19 cellular contexts compared by ENCODE assay signal in the genomic region with DNA sequence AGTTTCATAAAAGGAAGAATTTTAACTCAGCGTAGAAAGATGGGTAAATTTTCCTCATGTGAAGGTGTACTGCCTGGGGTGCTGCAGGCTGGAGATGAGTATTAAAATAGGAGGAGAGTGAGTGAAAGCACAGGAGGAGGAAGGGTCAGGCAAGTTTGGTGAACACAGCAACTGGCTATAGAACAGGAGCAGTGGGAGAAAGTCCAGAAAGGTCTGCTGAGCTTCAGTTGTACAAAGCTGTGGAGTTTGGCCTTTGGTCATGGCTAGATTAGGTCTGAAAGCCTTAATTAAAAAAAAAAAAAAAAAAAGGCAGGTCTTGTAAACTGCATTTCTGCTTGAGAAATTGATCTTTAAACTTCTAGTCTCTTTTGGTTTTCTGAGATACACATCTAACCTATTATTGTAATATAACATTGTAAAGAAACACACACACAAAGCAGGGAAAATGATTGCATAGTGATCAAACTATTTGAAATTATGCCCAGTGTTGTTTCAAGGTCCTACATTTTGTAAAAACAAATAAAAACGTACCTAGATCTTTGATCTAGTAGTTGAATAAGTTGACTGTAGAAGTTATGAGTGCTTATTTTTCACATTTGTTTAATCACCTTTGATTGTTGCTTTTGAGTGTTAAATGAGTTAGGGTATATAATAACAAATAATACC. TPM values are rescaled to one million over a fixed set of nuclear protein-coding genes. Genes with fewer than 3 reads are reported as not detected.
DNase-seq lines count a peak whose midpoint lies in the region; ATAC-seq and TF ChIP-seq lines count a peak whose summit lies in the region.
"Had no signal": no experiment of that assay in that cellular context is flagged by ENCODE, and none has a peak within 500 bp of the region (broad histone marks: within the 10 kb centered on the region; RNA-seq: fewer than 3 reads in every experiment).

No MANE protein-coding gene starts in this region.

- H3K27me3 ChIP-seq in CD4-positive, alpha-beta T cell (ENCODE audit: control insufficient read depth, insufficient read depth, low read length) = no peaks in the 10 kb centered on the region
- no peaks in the 10 kb centered on the region for H3K27me3 ChIP-seq in hepatocyte

- no peaks in the 10 kb centered on the region for H3K9me3 Mint-ChIP-seq in CD4-positive, alpha-beta T cell
- no peaks in the 10 kb centered on the region for H3K9me3 Mint-ChIP-seq in naive B cell

- H3K4me2 ChIP-seq in hepatocyte = no peak overlapping the region

- no peaks in the 10 kb centered on the region for H3K9me2 ChIP-seq in hepatocyte (replicated peaks; ENCODE audit: insufficient read depth)

- intact Hi-C loops in CD4-positive, alpha-beta T cell (cut with DNase I, micrococcal nuclease) = no loop called here

- H3K4me3 Mint-ChIP-seq in CD4-positive, alpha-beta T cell = no peak overlapping the region
- no peak overlapping the region for H3K4me3 Mint-ChIP-seq in naive B cell

- H2AFZ ChIP-seq in hepatocyte = no peak overlapping the region

- no peak for TF ChIP-seq CTCF in CD4-positive, alpha-beta T cell (IDR thresholded peaks at IDR 0.05)
- TF ChIP-seq CTCF in LNCaP clone FGC (IDR thresholded peaks at IDR 0.05; ENCODE audit: control insufficient read depth, extremely low read depth, insufficient read depth) = no peak
- TF ChIP-seq CTCF in hepatocyte (IDR thresholded peaks at IDR 0.05; ENCODE audit: poor library complexity) = no peak

- H4K20me1 ChIP-seq in hepatocyte (ENCODE audit: insufficient read depth, poor library complexity, severe bottlenecking) = peaks cover 4% of the 10 kb centered on the region

- no peaks in the 10 kb centered on the region for H3K36me3 ChIP-seq in hepatocyte (replicated peaks; ENCODE audit: insufficient read depth, low read depth)

- no peaks in the 10 kb centered on the region for H3K9me3 ChIP-seq in CD4-positive, alpha-beta T cell (ENCODE audit: control insufficient read depth, low read length)
- no peaks in the 10 kb centered on the region for H3K9me3 ChIP-seq in hepatocyte (ENCODE audit: low read depth)

- H3K4me1 ChIP-seq in hepatocyte (ENCODE audit: insufficient read depth) = no peaks in the 10 kb centered on the region

- peak overlapping the region; percentile 64 for H3K27ac Mint-ChIP-seq in CD4-positive, alpha-beta T cell
- H3K27ac Mint-ChIP-seq in naive B cell = peak overlapping the region in 4 of 6 donors; percentile 14 to 75 (median 66)

- H3K36me3 Mint-ChIP-seq in CD4-positive, alpha-beta T cell (ENCODE audit: low read depth) = peaks cover 75% of the 10 kb centered on the region
- H3K36me3 Mint-ChIP-seq in naive B cell = peaks cover 8 to 18% of the 10 kb centered on the region in 2 donors

- H3K4me1 Mint-ChIP-seq in CD4-positive, alpha-beta T cell (ENCODE audit: low read depth) = peaks cover 63% of the 10 kb centered on the region
- peaks cover 28 to 35% (median 34%) of the 10 kb centered on the region in 3 donors for H3K4me1 Mint-ChIP-seq in naive B cell

- H3K27ac ChIP-seq in CD4-positive, alpha-beta T cell (ENCODE audit: low read depth, low read length) = no peak overlapping the region
- no peak overlapping the region for H3K27ac ChIP-seq in hepatocyte

- ATAC-seq in CD4-positive, alpha-beta T cell (ENCODE audit: poor library complexity) = no peak
- ATAC-seq in naive B cell (ENCODE audit: low read depth in 2 of 2) (no peak), HG02763 (IDR thresholded peaks at IDR 0.05; ENCODE audit: unreplicated experiment) (no peak)
- ATAC-seq: HCT116 had no signal

- 86% methylated on average over 2 of the region's 2 CpGs for WGBS in hepatocyte (ENCODE audit: low lambda C conversion rate, missing lambda C conversion rate)

- H3K27me3 Mint-ChIP-seq in CD4-positive, alpha-beta T cell = no peaks in the 10 kb centered on the region
- no peaks in the 10 kb centered on the region for H3K27me3 Mint-ChIP-seq in naive B cell

- H3K79me2 ChIP-seq in hepatocyte = peaks cover 81% of the 10 kb centered on the region

- CTCF ChIA-PET in CD4-positive, alpha-beta T cell (lab: Charles Lee) = no interaction called here

- POLR2A ChIA-PET in CD4-positive, alpha-beta T cell (lab: Charles Lee) = interaction anchor here (0.5 to 2.4 kb wide), 2 partner anchors 15 to 43 kb away, joined by 3 to 6 read pairs; no protein-coding TSS in a partner anchor

- no peak for DNase-seq in CD4-positive, alpha-beta T cell
- peak; percentile 78 for DNase-seq in LNCaP clone FGC (ENCODE audit: low read depth)
- DNase-seq in hepatocyte (ENCODE audit: low spot score) = peak; percentile 20
- no peak for DNase-seq in naive B cell
- no peak for DNase-seq in ureter (ENCODE audit: low spot score)
- no peak for DNase-seq in NCI-H446 treated with DMSO at 0.1 percent for 48 hours (lab: John Stamatoyannopoulos, UW)
- DNase-seq in stimulated activated naive CD4-positive, alpha-beta T cell treated with Interleukin-2 at 50 U/mL for 16 hours (lab: John Stamatoyannopoulos, UW) = no peak
- DNase-seq: ACHN, GF-D8, GOT3, Kasumi-1, NCI-H1092 treated with DMSO at 0.1 percent for 48 hours, NCI-H146, NCI-H2029 treated with DMSO at 0.1 percent for 48 hours, NCI-H2171 treated with DMSO at 0.1 percent for 48 hours, NCI-H748 treated with DMSO at 0.1 percent for 48 hours, Right ventricle myocardium superior had no signal

- H3K4me3 ChIP-seq in LNCaP clone FGC (ENCODE audit: low read depth, low read length) (no peak overlapping the region), hepatocyte (no peak overlapping the region)

RNA-seq across cellular contexts. Expression of a gene that starts 43.6 kb away (rescaled TPM):
- total RNA-seq in CD4-positive, alpha-beta T cell = 10 to 100 TPM; 59.4 to 62.5 TPM
- total RNA-seq in hepatocyte (36.0 and 38.2 TPM in 2 replicates), ureter (26.7 TPM)
- polyA plus RNA-seq in hepatocyte (11.2 and 12.0 TPM in 2 replicates), naive B cell (ENCODE audit: low read depth in 6 of 6) (100 to 1,000 TPM in 1 of 6 donors, 10 to 100 TPM in 5; 39.8 to 106 (median 90.2) TPM)

RNA-seq across cellular contexts. Expression of a gene that starts 50.5 kb away (rescaled TPM):
- total RNA-seq in CD4-positive, alpha-beta T cell = 1 to 10 TPM; 1.6 to 2.3 TPM
- total RNA-seq in hepatocyte = 21.8 and 24.7 TPM in 2 replicates
- polyA plus RNA-seq in hepatocyte = 17.1 and 22.6 TPM in 2 replicates
- polyA plus RNA-seq in naive B cell (ENCODE audit: low read depth in 6 of 6) = 10 to 100 TPM in 1 of 6 donors, 1 to 10 TPM in 5; 1.6 to 10.2 (median 7.3) TPM
- 8.7 TPM for total RNA-seq in ureter

Comparison
In these comparisons a context has a peak if more than half of its experiments do, and no peak if none do; other contexts are left out.
1. DNase-seq: peak in LNCaP clone FGC (single experiment) and hepatocyte (single experiment); none in CD4-positive, alpha-beta T cell (0 of 10), naive B cell (single experiment), ureter (single experiment), NCI-H446 treated with DMSO at 0.1 percent for 48 hours (single experiment) and stimulated activated naive CD4-positive, alpha-beta T cell treated with Interleukin-2 at 50 U/mL for 16 hours (single experiment).